1 cellular context compared by ENCODE assay signal in genomic region chr5:115557667-115558387, GRCh38.
TF ChIP-seq lines count a peak whose summit lies in the region.

No MANE protein-coding gene starts in this region.

TF ChIP-seq in SK-N-SH treated with all-trans-retinoic acid at 6 μM for 48 hours, 23 proteins besides CTCF, POLR2A, EP300 and RAD21 (continued from another document):
- TF ChIP-seq POU6F1 (CRISPR knock-in tag; IDR thresholded peaks at IDR 0.05; ENCODE audit: borderline replicate concordance, low read depth): no peak
- no peak for TF ChIP-seq CREB5 (CRISPR knock-in tag; IDR thresholded peaks at IDR 0.05; ENCODE audit: low read depth)
- TF ChIP-seq PPARA (CRISPR knock-in tag; IDR thresholded peaks at IDR 0.05; ENCODE audit: borderline replicate concordance): no peak
- TF ChIP-seq RARB (CRISPR knock-in tag; IDR thresholded peaks at IDR 0.05): no peak
- TF ChIP-seq ZNF70 (CRISPR knock-in tag; IDR thresholded peaks at IDR 0.05): no peak
- no peak for TF ChIP-seq CSDC2 (CRISPR knock-in tag; IDR thresholded peaks at IDR 0.05)
- TF ChIP-seq TCF4 (CRISPR knock-in tag; IDR thresholded peaks at IDR 0.05; ENCODE audit: borderline replicate concordance): no peak
- TF ChIP-seq PATZ1 (CRISPR knock-in tag; IDR thresholded peaks at IDR 0.05; ENCODE audit: borderline replicate concordance): no peak
- TF ChIP-seq GLIS3 (CRISPR knock-in tag; IDR thresholded peaks at IDR 0.05): no peak
